Comparison of ENCODE assay signal across 1 cellular context in the genomic region with DNA sequence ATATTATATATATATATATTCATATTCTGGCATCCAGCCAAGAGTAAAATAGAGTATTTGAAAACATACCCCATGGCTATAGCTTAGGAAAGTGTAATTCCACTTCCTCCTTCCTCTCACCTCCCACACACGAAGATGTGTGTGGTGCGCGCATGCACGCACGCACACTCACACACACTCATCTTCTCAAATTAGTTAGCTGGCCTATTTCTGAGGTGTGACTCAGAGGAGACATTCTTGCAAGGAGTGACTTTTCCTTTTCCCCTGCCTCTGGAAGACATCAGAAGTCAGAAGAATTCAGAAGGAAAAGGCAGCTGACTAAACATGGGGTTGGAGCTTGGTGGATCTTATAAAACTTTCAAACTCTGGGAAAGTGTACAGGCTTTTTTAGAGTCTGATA.
TF ChIP-seq lines count a peak whose summit lies in the region.

No MANE protein-coding gene starts in this region.

TF ChIP-seq in H1, 55 proteins besides CTCF, POLR2A, EP300 and RAD21:
- TF ChIP-seq NANOG (IDR thresholded peaks at IDR 0.05; ENCODE audit: insufficient read depth, low read depth, low read length, poor library complexity, severe bottlenecking) (no peak), CREB1 (IDR thresholded peaks at IDR 0.05) (no peak), CHD1 (IDR thresholded peaks at IDR 0.05; ENCODE audit: low read depth, low read length) (no peak), SRF (IDR thresholded peaks at IDR 0.05; ENCODE audit: low read depth, low read length) (no peak)
